Comparison of ENCODE assay signal across 24 cellular contexts in genomic region chr2:85760371-85760770, GRCh38. TPM values are rescaled to one million over a fixed set of nuclear protein-coding genes. Genes with fewer than 3 reads are reported as not detected.
DNase-seq lines count a peak whose midpoint lies in the region; ATAC-seq, FAIRE-seq and TF ChIP-seq lines count a peak whose summit lies in the region.
"Had no signal": no experiment of that assay in that cellular context is flagged by ENCODE, and none has a peak within 500 bp of the region (broad histone marks: within the 10 kb centered on the region; RNA-seq: fewer than 3 reads in every experiment).

No MANE protein-coding gene starts in this region.

- H3K27me3 ChIP-seq in HepG2 (ENCODE audit: control insufficient read depth in 1 of 2, insufficient read depth in 2 of 2, low read length in 2 of 2) (peaks cover 0 to 10% of the 10 kb centered on the region in 2 experiments; a peak in 3 of 5 replicates), right lobe of liver (no peaks in the 10 kb centered on the region), upper lobe of right lung (no peaks in the 10 kb centered on the region)
- H3K27me3 ChIP-seq: Peyer's patch, uterus had no signal

- no peak for TF ChIP-seq RAD21 in HepG2 (CRISPR knock-in tag; IDR thresholded peaks at IDR 0.05)

- FAIRE-seq in HepG2 (lab: Jason Lieb, UNC) (no peak), kidney (lab: Jason Lieb, UNC) (no peak)
- FAIRE-seq: A204.1 had no signal

- no peak overlapping the region for H3K4me2 ChIP-seq in HepG2 (ENCODE audit: low read depth, low read length)
- H3K4me2 ChIP-seq: BLaER1 treated with 17β-estradiol and CSF1 and Interleukin-3, amounts not matched to agents 10 nM and 100 nM had no signal

- no peaks in the 10 kb centered on the region for H3K9me3 ChIP-seq in HepG2 (ENCODE audit: low read length)
- H3K9me3 ChIP-seq in right lobe of liver: no peaks in the 10 kb centered on the region
- no peaks in the 10 kb centered on the region for H3K9me3 ChIP-seq in upper lobe of right lung
- no peaks in the 10 kb centered on the region for H3K9me3 ChIP-seq in kidney (ENCODE audit: control insufficient read depth in 1 of 2, low read length in 2 of 2)
- H3K9me3 ChIP-seq: BLaER1 treated with 17β-estradiol and CSF1 and Interleukin-3, amounts not matched to agents 10 nM and 100 nM; Caco-2; Peyer's patch; prostate gland; uterus had no signal

- no peak for DNase-seq in HepG2 (ENCODE audit: low spot score)
- no peak for DNase-seq in right lobe of liver
- no peak for DNase-seq in coronary artery (ENCODE audit: low spot score)
- DNase-seq in lung microvascular endothelial cell (ENCODE audit: low read depth in 2 of 2): peak; percentile 51 to 79
- no peak for DNase-seq in upper lobe of right lung
- DNase-seq in kidney: no peak
- DNase-seq: activated CD4-positive, alpha-beta T cell treated with anti-CD3 and anti-CD28 coated beads, Interleukin-2, amount 10 ng/mL, durations not matched to agents 7 days and 5 days; anterior cingulate cortex; Caco-2; cerebellar nuclear complex; DMS79; effector CD8-positive, alpha-beta T cell; H9; MV-4-11; NCI-H1694; Peyer's patch; stimulated activated CD4-positive, alpha-beta T cell treated with anti-CD3 and anti-CD28 coated beads, Interleukin-1b, Interleukin-23, amount 100 ng/mL, for 48 hours; uterus had no signal

- CTCF ChIA-PET in HepG2 (lab: Yijun Ruan, JAX; ENCODE audit: low intra/inter-chr PET ratio, low total read pairs): no interaction called here

- TF ChIP-seq EP300 in HepG2 (IDR thresholded peaks at IDR 0.05; ENCODE audit: low read depth in 2 of 2, low read length in 2 of 2) (no peak), HepG2 (CRISPR knock-in tag; IDR thresholded peaks at IDR 0.05; ENCODE audit: borderline replicate concordance) (no peak)

- no peak overlapping the region for H2AFZ ChIP-seq in HepG2 (ENCODE audit: low read length)

- no peak overlapping the region for H3K4me3 ChIP-seq in HepG2 (replicated peaks in 1 of 3; ENCODE audit: insufficient read depth in 1 of 3, low read depth in 2 of 3, low read length in 3 of 3)
- H3K4me3 ChIP-seq in right lobe of liver: no peak overlapping the region
- H3K4me3 ChIP-seq in coronary artery: peak overlapping the region; percentile 87
- no peak overlapping the region for H3K4me3 ChIP-seq in upper lobe of right lung
- no peak overlapping the region for H3K4me3 ChIP-seq in kidney (ENCODE audit: low read length in 2 of 2)
- H3K4me3 ChIP-seq: BLaER1 treated with 17β-estradiol and CSF1 and Interleukin-3, amounts not matched to agents 10 nM and 100 nM; Peyer's patch; prostate gland; uterus had no signal

- in situ Hi-C loops in HepG2 (cut with HindIII; ENCODE audit: extremely low pct_ligation_motif_present, low pct_unique_long_range_greater_than_20kb): no loop called here

- TF ChIP-seq POLR2A in HepG2 (IDR thresholded peaks at IDR 0.05; ENCODE audit: insufficient read depth in 1 of 2, low read depth in 2 of 2, low read length in 2 of 2): no peak
- TF ChIP-seq POLR2A in right lobe of liver (IDR thresholded peaks at IDR 0.05): no peak

- BruUV-seq in HepG2 (replicated peaks; lab: Mats Ljungman, UMichigan): no TSS peak

- ATAC-seq in HepG2 (no peak), right lobe of liver (no peak), upper lobe of right lung (no peak), GM19023 (IDR thresholded peaks at IDR 0.05; ENCODE audit: unreplicated experiment) (no peak), GM21737 (IDR thresholded peaks at IDR 0.05; ENCODE audit: unreplicated experiment) (no peak)

- whole genome bisulfite sequencing in HepG2 (ENCODE audit: low lambda C conversion rate): 67% methylated on average over 5 of the region's 6 CpGs
- 64% methylated on average over 4 of the region's 6 CpGs for WGBS in right lobe of liver (ENCODE audit: insufficient coverage, low coverage, low lambda C conversion rate, missing lambda C conversion rate)

- TF ChIP-seq CTCF in HepG2 (CRISPR knock-in tag; IDR thresholded peaks at IDR 0.05) (no peak), right lobe of liver (IDR thresholded peaks at IDR 0.05) (no peak), coronary artery (IDR thresholded peaks at IDR 0.05) (no peak), upper lobe of right lung (IDR thresholded peaks at IDR 0.05) (no peak), kidney (IDR thresholded peaks at IDR 0.05; ENCODE audit: borderline replicate concordance, extremely low read depth, insufficient read depth) (no peak)

- POLR2A ChIA-PET in HepG2 (lab: Yijun Ruan, JAX): interaction anchor here (0.7 to 1.7 kb wide), 3 partner anchors 9 to 165 kb away, joined by 5 to 11 read pairs (median 6); partner anchors contain the start of gene RNF181

- H3K79me2 ChIP-seq in HepG2 (ENCODE audit: insufficient read depth, low read length): no peaks in the 10 kb centered on the region

- H3K4me1 ChIP-seq in HepG2 (ENCODE audit: insufficient read depth, low read length): peaks cover 79% of the 10 kb centered on the region
- peaks cover 0 to 64% (median 26%) of the 10 kb centered on the region in 4 donors for H3K4me1 ChIP-seq in right lobe of liver
- H3K4me1 ChIP-seq in upper lobe of right lung: peaks cover 59% of the 10 kb centered on the region
- H3K4me1 ChIP-seq in kidney (ENCODE audit: control insufficient read depth in 1 of 2, insufficient read depth in 1 of 2, low read depth in 1 of 2, low read length in 2 of 2): peaks cover 8 to 29% of the 10 kb centered on the region in 2 donors
- H3K4me1 ChIP-seq: prostate gland, uterus had no signal

- H3K9ac ChIP-seq in HepG2 (ENCODE audit: insufficient read depth, low read depth, low read length) (no peak overlapping the region), kidney (ENCODE audit: low read length in 2 of 2) (no peak overlapping the region)
- H3K9ac ChIP-seq: BLaER1 treated with 17β-estradiol and CSF1 and Interleukin-3, amounts not matched to agents 10 nM and 100 nM had no signal

- H4K20me1 ChIP-seq in HepG2 (ENCODE audit: insufficient read depth, low read length): no peaks in the 10 kb centered on the region

- H3K27ac ChIP-seq in HepG2 (ENCODE audit: extremely low read length, insufficient read depth, low read length) (no peak overlapping the region), right lobe of liver (no peak overlapping the region), coronary artery (peak overlapping the region; percentile 41 to 80), upper lobe of right lung (peak overlapping the region; percentile 17), kidney (ENCODE audit: low read depth in 2 of 2, low read length in 2 of 2) (no peak overlapping the region)
- H3K27ac ChIP-seq: BLaER1 treated with 17β-estradiol and CSF1 and Interleukin-3, amounts not matched to agents 10 nM and 100 nM; Peyer's patch; prostate gland; uterus; VCaP had no signal

- H3K36me3 ChIP-seq in HepG2 (replicated peaks in 1 of 2; ENCODE audit: control insufficient read depth in 1 of 2, insufficient read depth in 2 of 2, low read length in 2 of 2): no peaks in the 10 kb centered on the region
- peaks cover 0 to 10% (median 0%) of the 10 kb centered on the region in 4 donors for H3K36me3 ChIP-seq in right lobe of liver
- H3K36me3 ChIP-seq in upper lobe of right lung: peaks cover 25% of the 10 kb centered on the region
- no peaks in the 10 kb centered on the region for H3K36me3 ChIP-seq in kidney (ENCODE audit: control insufficient read depth in 1 of 2, insufficient read depth in 2 of 2, low read length in 2 of 2)
- H3K36me3 ChIP-seq: BLaER1 treated with 17β-estradiol and CSF1 and Interleukin-3, amounts not matched to agents 10 nM and 100 nM; Peyer's patch; prostate gland; uterus had no signal

- intact Hi-C loops in HepG2 (cut with micrococcal nuclease; ENCODE audit: unreplicated experiment): no loop called here
- intact Hi-C loops in right lobe of liver (cut with DNase I): no loop called here
- intact Hi-C loops in upper lobe of right lung (cut with DNase I): no loop called here
- intact Hi-C loops in kidney (cut with DNase I): no loop called here

RNA-seq across cellular contexts. Expression of gene ATOH8, which starts 6.6 kb away (rescaled TPM):
- total RNA-seq in HepG2 (2016; rRNA removed; fragmentation: Illumina TruSeq; extraction: Trizol) (0.11 and 0.13 TPM in 2 replicates), right lobe of liver (10 to 100 TPM in 4 of 6 experiments, 1 to 10 TPM in 2; 5.3 to 78.0 (median 46.2) TPM), lung microvascular endothelial cell (9.8 and 44.6 TPM in 2 replicates), upper lobe of right lung (93.6 TPM), kidney (11.2 TPM)
- total RNA-seq in HepG2 (2016; cell fraction: cytosol; rRNA removed; fragmentation: Illumina TruSeq; extraction: Trizol; ENCODE audit: low read depth): 0.10 TPM in 1 of 2 replicates, not detected in the other
- 0.13 and 0.21 TPM in 2 replicates for total RNA-seq in HepG2 (2016; cell fraction: insoluble cytoplasmic fraction; rRNA removed; fragmentation: Illumina TruSeq; extraction: Trizol)
- 0.12 and 0.21 TPM in 2 replicates for total RNA-seq in HepG2 (2016; cell fraction: membrane; rRNA removed; fragmentation: Illumina TruSeq; extraction: Trizol)
- total RNA-seq in HepG2 (2016; cell fraction: nucleus; rRNA removed; fragmentation: Illumina TruSeq; extraction: Trizol): 0.34 and 0.38 TPM in 2 replicates
- polyA plus RNA-seq in HepG2 (2011; rRNA removed) (0.22 and 0.61 TPM in 2 replicates), kidney (ENCODE audit: insufficient read depth, low read depth, low replicate concordance) (18.6 TPM)
- 0.23 and 0.62 TPM in 2 replicates for polyA plus RNA-seq in HepG2 (2011; cell fraction: cytosol; rRNA removed)
- polyA plus RNA-seq in HepG2 (2011; cell fraction: nucleus; rRNA removed): 0.55 and 0.88 TPM in 2 replicates
- 0.13 TPM in 1 of 2 replicates, not detected in the other for polyA plus RNA-seq in HepG2 (2012)
- polyA plus RNA-seq in HepG2 (2016; cell fraction: cytosol; fragmentation: Illumina TruSeq; extraction: Trizol; ENCODE audit: low read depth): not detected in 2 replicates
- 0.11 and 0.14 TPM in 2 replicates for polyA plus RNA-seq in HepG2 (2016; cell fraction: insoluble cytoplasmic fraction; fragmentation: Illumina TruSeq; extraction: Trizol; ENCODE audit: low read depth)
- polyA plus RNA-seq in HepG2 (2016; cell fraction: membrane; fragmentation: Illumina TruSeq; extraction: Trizol; ENCODE audit: low read depth): 0.13 TPM in 1 of 2 replicates, not detected in the other
- 0.15 and 0.25 TPM in 2 replicates for polyA plus RNA-seq in HepG2 (2016; cell fraction: nucleus; fragmentation: Illumina TruSeq; extraction: Trizol; ENCODE audit: insufficient read depth, low read depth)
- polyA minus RNA-seq in HepG2 (2011; rRNA and poly(A)+ RNA removed; ENCODE audit: low replicate concordance): 1.6 and 10.7 TPM in 2 replicates
- polyA minus RNA-seq in HepG2 (2011; cell fraction: cytosol; rRNA and poly(A)+ RNA removed): 0.44 TPM in 1 of 2 replicates, not detected in the other
- 0.62 and 1.4 TPM in 2 replicates for polyA minus RNA-seq in HepG2 (2011; cell fraction: nucleus; rRNA and poly(A)+ RNA removed)
- total RNA-seq: Caco-2 had no signal

Comparison
In these comparisons a context has a peak if more than half of its experiments do, and no peak if none do; other contexts are left out.
1. DNase-seq: peak in lung microvascular endothelial cell (2 of 2); none in HepG2 (single experiment), right lobe of liver (0 of 3), coronary artery (single experiment), upper lobe of right lung (single experiment) and kidney (single experiment).
2. H3K27ac ChIP-seq: peak in coronary artery (2 of 2) and upper lobe of right lung (single experiment); none in HepG2 (single experiment), right lobe of liver (0 of 3) and kidney (0 of 2).